1 cellular context compared by ENCODE assay signal in the genomic region with DNA sequence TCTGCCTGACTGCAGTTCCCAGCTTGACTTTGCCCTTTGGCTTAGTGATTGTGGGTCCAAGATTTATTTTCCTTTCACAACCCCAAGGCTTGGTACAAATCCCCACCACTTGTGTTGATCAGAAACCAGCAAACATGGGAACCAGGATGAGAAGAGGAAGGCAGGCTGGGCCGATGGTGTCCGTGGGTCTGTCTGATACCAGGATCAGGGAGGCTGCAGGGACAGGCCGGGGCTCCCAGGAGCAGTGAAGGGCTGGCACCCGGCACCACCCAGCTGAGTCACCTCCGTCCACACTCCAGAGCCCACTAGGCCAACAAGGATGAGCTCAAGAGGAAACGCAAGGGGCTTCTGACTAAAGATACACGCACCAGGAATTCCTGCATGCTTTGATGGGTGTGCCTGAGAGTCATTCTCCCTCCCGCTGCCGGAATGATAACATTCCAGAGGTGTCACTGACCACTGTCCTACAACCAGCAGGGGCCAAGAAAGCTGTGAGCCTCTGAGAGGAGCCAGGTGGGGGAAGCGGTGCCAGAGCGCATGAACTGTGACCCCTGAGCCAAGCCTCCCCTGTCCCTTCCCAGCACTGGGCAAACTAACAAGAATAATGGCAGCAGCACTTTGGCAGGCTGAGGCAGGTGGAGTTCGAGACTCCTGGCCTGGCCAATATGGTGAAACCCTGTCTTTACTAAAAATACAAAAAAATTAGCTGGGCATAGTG.
TF ChIP-seq lines count a peak whose summit lies in the region.

No MANE protein-coding gene starts in this region.

TF ChIP-seq in GM23338, 12 proteins besides CTCF, POLR2A, EP300 and RAD21 (continued from another document):
- TF ChIP-seq, protein P1, sequence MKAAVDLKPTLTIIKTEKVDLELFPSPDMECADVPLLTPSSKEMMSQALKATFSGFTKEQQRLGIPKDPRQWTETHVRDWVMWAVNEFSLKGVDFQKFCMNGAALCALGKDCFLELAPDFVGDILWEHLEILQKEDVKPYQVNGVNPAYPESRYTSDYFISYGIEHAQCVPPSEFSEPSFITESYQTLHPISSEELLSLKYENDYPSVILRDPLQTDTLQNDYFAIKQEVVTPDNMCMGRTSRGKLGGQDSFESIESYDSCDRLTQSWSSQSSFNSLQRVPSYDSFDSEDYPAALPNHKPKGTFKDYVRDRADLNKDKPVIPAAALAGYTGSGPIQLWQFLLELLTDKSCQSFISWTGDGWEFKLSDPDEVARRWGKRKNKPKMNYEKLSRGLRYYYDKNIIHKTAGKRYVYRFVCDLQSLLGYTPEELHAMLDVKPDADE (IDR thresholded peaks at IDR 0.05), result no peak
- no peak for TF ChIP-seq POLR2AphosphoS5 (IDR thresholded peaks at IDR 0.05; ENCODE audit: low read depth)
- no peak for TF ChIP-seq EZH2phosphoT487 (IDR thresholded peaks at IDR 0.05; ENCODE audit: unreplicated experiment)
- TF ChIP-seq, protein P2, sequence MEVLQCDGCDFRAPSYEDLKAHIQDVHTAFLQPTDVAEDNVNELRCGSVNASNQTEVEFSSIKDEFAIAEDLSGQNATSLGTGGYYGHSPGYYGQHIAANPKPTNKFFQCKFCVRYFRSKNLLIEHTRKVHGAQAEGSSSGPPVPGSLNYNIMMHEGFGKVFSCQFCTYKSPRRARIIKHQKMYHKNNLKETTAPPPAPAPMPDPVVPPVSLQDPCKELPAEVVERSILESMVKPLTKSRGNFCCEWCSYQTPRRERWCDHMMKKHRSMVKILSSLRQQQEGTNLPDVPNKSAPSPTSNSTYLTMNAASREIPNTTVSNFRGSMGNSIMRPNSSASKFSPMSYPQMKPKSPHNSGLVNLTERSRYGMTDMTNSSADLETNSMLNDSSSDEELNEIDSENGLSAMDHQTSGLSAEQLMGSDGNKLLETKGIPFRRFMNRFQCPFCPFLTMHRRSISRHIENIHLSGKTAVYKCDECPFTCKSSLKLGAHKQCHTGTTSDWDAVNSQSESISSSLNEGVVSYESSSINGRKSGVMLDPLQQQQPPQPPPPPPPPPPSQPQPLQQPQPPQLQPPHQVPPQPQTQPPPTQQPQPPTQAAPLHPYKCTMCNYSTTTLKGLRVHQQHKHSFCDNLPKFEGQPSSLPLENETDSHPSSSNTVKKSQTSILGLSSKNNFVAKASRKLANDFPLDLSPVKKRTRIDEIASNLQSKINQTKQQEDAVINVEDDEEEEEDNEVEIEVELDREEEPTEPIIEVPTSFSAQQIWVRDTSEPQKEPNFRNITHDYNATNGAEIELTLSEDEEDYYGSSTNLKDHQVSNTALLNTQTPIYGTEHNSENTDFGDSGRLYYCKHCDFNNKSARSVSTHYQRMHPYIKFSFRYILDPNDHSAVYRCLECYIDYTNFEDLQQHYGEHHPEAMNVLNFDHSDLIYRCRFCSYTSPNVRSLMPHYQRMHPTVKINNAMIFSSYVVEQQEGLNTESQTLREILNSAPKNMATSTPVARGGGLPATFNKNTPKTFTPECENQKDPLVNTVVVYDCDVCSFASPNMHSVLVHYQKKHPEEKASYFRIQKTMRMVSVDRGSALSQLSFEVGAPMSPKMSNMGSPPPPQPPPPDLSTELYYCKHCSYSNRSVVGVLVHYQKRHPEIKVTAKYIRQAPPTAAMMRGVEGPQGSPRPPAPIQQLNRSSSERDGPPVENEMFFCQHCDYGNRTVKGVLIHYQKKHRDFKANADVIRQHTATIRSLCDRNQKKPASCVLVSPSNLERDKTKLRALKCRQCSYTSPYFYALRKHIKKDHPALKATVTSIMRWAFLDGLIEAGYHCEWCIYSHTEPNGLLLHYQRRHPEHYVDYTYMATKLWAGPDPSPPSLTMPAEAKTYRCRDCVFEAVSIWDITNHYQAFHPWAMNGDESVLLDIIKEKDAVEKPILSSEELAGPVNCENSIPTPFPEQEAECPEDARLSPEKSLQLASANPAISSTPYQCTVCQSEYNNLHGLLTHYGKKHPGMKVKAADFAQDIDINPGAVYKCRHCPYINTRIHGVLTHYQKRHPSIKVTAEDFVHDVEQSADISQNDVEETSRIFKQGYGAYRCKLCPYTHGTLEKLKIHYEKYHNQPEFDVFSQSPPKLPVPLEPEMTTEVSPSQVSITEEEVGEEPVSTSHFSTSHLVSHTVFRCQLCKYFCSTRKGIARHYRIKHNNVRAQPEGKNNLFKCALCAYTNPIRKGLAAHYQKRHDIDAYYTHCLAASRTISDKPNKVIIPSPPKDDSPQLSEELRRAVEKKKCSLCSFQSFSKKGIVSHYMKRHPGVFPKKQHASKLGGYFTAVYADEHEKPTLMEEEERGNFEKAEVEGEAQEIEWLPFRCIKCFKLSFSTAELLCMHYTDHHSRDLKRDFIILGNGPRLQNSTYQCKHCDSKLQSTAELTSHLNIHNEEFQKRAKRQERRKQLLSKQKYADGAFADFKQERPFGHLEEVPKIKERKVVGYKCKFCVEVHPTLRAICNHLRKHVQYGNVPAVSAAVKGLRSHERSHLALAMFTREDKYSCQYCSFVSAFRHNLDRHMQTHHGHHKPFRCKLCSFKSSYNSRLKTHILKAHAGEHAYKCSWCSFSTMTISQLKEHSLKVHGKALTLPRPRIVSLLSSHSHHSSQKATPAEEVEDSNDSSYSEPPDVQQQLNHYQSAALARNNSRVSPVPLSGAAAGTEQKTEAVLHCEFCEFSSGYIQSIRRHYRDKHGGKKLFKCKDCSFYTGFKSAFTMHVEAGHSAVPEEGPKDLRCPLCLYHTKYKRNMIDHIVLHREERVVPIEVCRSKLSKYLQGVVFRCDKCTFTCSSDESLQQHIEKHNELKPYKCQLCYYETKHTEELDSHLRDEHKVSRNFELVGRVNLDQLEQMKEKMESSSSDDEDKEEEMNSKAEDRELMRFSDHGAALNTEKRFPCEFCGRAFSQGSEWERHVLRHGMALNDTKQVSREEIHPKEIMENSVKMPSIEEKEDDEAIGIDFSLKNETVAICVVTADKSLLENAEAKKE (CRISPR knock-in tag; IDR thresholded peaks at IDR 0.05), result no peak
- TF ChIP-seq CREB1 (CRISPR knock-in tag; IDR thresholded peaks at IDR 0.05; ENCODE audit: low read depth), result no peak
- no peak for TF ChIP-seq NANOG (IDR thresholded peaks at IDR 0.05; ENCODE audit: borderline replicate concordance)
TF ChIP-seq in GM23338: peak in this region for 0.
